19 cellular contexts compared by ENCODE assay signal in genomic region chr2:108923019-108923700, GRCh38.
DNase-seq lines count a peak whose midpoint lies in the region; ATAC-seq and TF ChIP-seq lines count a peak whose summit lies in the region.
"Had no signal": no experiment of that assay in that cellular context is flagged by ENCODE, and none has a peak within 500 bp of the region (broad histone marks: within the 10 kb centered on the region; RNA-seq: fewer than 3 reads in every experiment).

No MANE protein-coding gene starts in this region.

- H3K27ac ChIP-seq in PC-9 (no peak overlapping the region), rectal smooth muscle tissue (ENCODE audit: low read depth, low read length) (peak overlapping the region; percentile 70)
- H3K27ac ChIP-seq: 22Rv1, SJCRH30 had no signal

- BruUV-seq in PC-9 (replicated peaks; lab: Mats Ljungman, UMichigan): no TSS peak

- intact Hi-C loops in PC-9 (cut with micrococcal nuclease; ENCODE audit: unreplicated experiment): no loop called here

- no peaks in the 10 kb centered on the region for H3K27me3 ChIP-seq in PC-9 (ENCODE audit: insufficient read depth, low read depth)
- no peaks in the 10 kb centered on the region for H3K27me3 ChIP-seq in rectal smooth muscle tissue (ENCODE audit: control insufficient read depth, insufficient read depth, low read length)
- H3K27me3 ChIP-seq: BE2C, SJCRH30 had no signal

- POLR2A ChIA-PET in PC-9 (lab: Charles Lee; ENCODE audit: unreplicated experiment): no interaction called here

- no peaks in the 10 kb centered on the region for H4K20me1 ChIP-seq in PC-9 (ENCODE audit: insufficient read depth)

- H3K9ac ChIP-seq in rectal smooth muscle tissue (ENCODE audit: low read length): no peak overlapping the region

- no peaks in the 10 kb centered on the region for H3K36me3 ChIP-seq in PC-9 (ENCODE audit: low read depth)
- no peaks in the 10 kb centered on the region for H3K36me3 ChIP-seq in rectal smooth muscle tissue (ENCODE audit: control insufficient read depth, insufficient read depth, low read length)
- H3K36me3 ChIP-seq: BE2C, SJCRH30 had no signal

- H3K4me2 ChIP-seq in PC-9: peak overlapping the region; percentile 47

- H3K4me3 ChIP-seq in PC-9 (no peak overlapping the region), rectal smooth muscle tissue (ENCODE audit: low read length) (no peak overlapping the region)
- H3K4me3 ChIP-seq: SJCRH30 had no signal

- peak; percentile 89 for ATAC-seq in esophagus mucosa
- ATAC-seq: naive thymus-derived CD4-positive, alpha-beta T cell; stimulated activated naive B cell treated with anti-CD40 and anti-IgM and Interleukin-4, amounts not matched to agents 10 μg/mL and 1 μg/mL and 100 μg/mL, for 72 hours had no signal

- H2AFZ ChIP-seq in PC-9: no peak overlapping the region

- H3K79me2 ChIP-seq in PC-9 (ENCODE audit: low read depth): no peaks in the 10 kb centered on the region

- no peak for TF ChIP-seq CTCF in PC-9 (conservative IDR thresholded peaks at IDR 0.05)

- peak; percentile 55 for DNase-seq in DMS153 (lab: John Stamatoyannopoulos, UW)
- DNase-seq in DMS153 treated with DMSO at 0.1 percent for 48 hours (lab: John Stamatoyannopoulos, UW; ENCODE audit: unreplicated experiment): no peak
- DNase-seq in PC-9: peak; percentile 73 to 83
- DNase-seq in NOMO-1 treated with dmso at 0.1 percent for 144 hours (lab: John Stamatoyannopoulos, UW; ENCODE audit: unreplicated experiment): no peak
- DNase-seq in occipital lobe (lab: John Stamatoyannopoulos, UW): no peak
- DNase-seq in putamen (ENCODE audit: low spot score): no peak
- DNase-seq: activated CD4-positive, CD25-positive, alpha-beta regulatory T cell treated with anti-CD3 and anti-CD28 coated beads, Interleukin-2, amount 50 U/mL, for 72 hours; activated CD8-positive, alpha-beta memory T cell treated with anti-CD3 and anti-CD28 coated beads, Interleukin-2, amount 50 U/mL, for 48 hours; activated naive CD4-positive, alpha-beta T cell treated with Interleukin-2 at 50 U/mL for 16 hours; BE2C; HFFc6; naive thymus-derived CD4-positive, alpha-beta T cell; NCI-H226; SJCRH30; stimulated activated CD4-positive, alpha-beta T cell treated with anti-CD3 and anti-CD28 coated beads, Interleukin-12 subunit alpha, Interleukin-12 subunit beta, amount 100 ng/mL, for 4 hours; stimulated activated naive B cell treated with anti-CD40 and anti-IgM and Interleukin-4, amounts not matched to agents 10 μg/mL and 1 μg/mL and 100 μg/mL, for 72 hours had no signal

- CTCF ChIA-PET in PC-9 (lab: Charles Lee): interaction anchor here (0.6 kb wide), 1 partner anchor 36 kb away, joined by 3 read pairs; no protein-coding TSS in a partner anchor

- H3F3A ChIP-seq in PC-9 (ENCODE audit: insufficient read depth, low read depth): peaks cover 10% of the 10 kb centered on the region; the same call in 1 of the 2 replicates

- no peaks in the 10 kb centered on the region for H3K9me2 ChIP-seq in PC-9 (ENCODE audit: insufficient read depth)

- H3K4me1 ChIP-seq in PC-9 (replicated peaks; ENCODE audit: insufficient read depth) (peaks cover 28% of the 10 kb centered on the region), rectal smooth muscle tissue (ENCODE audit: control insufficient read depth, insufficient read depth, low read length) (peaks cover 26% of the 10 kb centered on the region)
- H3K4me1 ChIP-seq: BE2C, SJCRH30 had no signal

- H3K9me3 ChIP-seq in PC-9 (ENCODE audit: insufficient read depth, low read depth): no peaks in the 10 kb centered on the region
- H3K9me3 ChIP-seq: BE2C, SJCRH30 had no signal

Comparison
In these comparisons a context has a peak if more than half of its experiments do, and no peak if none do; other contexts are left out.
1. DNase-seq: peak in DMS153 (single experiment) and PC-9 (2 of 2); none in DMS153 treated with DMSO at 0.1 percent for 48 hours (single experiment), NOMO-1 treated with dmso at 0.1 percent for 144 hours (single experiment), occipital lobe (single experiment) and putamen (single experiment).